In genomic region chr17:42673266-42673884, GRCh38 we compare ENCODE assay signal across 2 cellular contexts.
A peak's percentile ranks its signal among the peaks of the same experiment; 100 is the strongest.
TF ChIP-seq lines count a peak whose summit lies in the region.

No MANE protein-coding gene starts in this region.

TF ChIP-seq in HepG2, 621 proteins besides CTCF, POLR2A, EP300 and RAD21:
- no peak for TF ChIP-seq ZNF703 (CRISPR knock-in tag; IDR thresholded peaks at IDR 0.05; ENCODE audit: borderline replicate concordance)
- no peak for TF ChIP-seq ZMYM3 (CRISPR knock-in tag; IDR thresholded peaks at IDR 0.05)
- TF ChIP-seq ZNF383 (CRISPR knock-in tag; IDR thresholded peaks at IDR 0.05; ENCODE audit: borderline replicate concordance), result no peak
- 0 out of 2 replicates have a peak, but pooled peaks have one; percentile 47 for TF ChIP-seq SALL2 (CRISPR knock-in tag; IDR thresholded peaks at IDR 0.05)
- TF ChIP-seq DNMT3B (CRISPR knock-in tag; conservative IDR thresholded peaks at IDR 0.05), result no peak
- TF ChIP-seq ZNF598 (CRISPR knock-in tag; IDR thresholded peaks at IDR 0.05; ENCODE audit: borderline replicate concordance), result no peak
- TF ChIP-seq ZNF44 (CRISPR knock-in tag; IDR thresholded peaks at IDR 0.05), result no peak
- TF ChIP-seq AGO2 (optimal IDR thresholded peaks at IDR 0.05; ENCODE audit: low read depth, low read length), result peak; percentile 37
- 0 out of 2 replicates have a peak, but pooled peaks have one; percentile 31 for TF ChIP-seq RBFOX2 (IDR thresholded peaks at IDR 0.05; ENCODE audit: low read depth, low read length)
- no peak for TF ChIP-seq ATF7 (IDR thresholded peaks at IDR 0.05)
- 0 out of 2 replicates have a peak, but pooled peaks have one; percentile 28 for TF ChIP-seq ATF7 (CRISPR knock-in tag; IDR thresholded peaks at IDR 0.05)
- TF ChIP-seq MIER2 (CRISPR knock-in tag; IDR thresholded peaks at IDR 0.05), result no peak
- no peak for TF ChIP-seq MTA1 (CRISPR knock-in tag; IDR thresholded peaks at IDR 0.05; ENCODE audit: borderline replicate concordance)
- no peak for TF ChIP-seq NONO (IDR thresholded peaks at IDR 0.05)
- TF ChIP-seq NONO (CRISPR knock-in tag; conservative IDR thresholded peaks at IDR 0.05), result 0 out of 2 replicates have a peak, but pooled peaks have one; percentile 18

TF ChIP-seq in WTC11, 78 proteins besides CTCF, POLR2A, EP300 and RAD21:
- TF ChIP-seq ATF2 (CRISPR knock-in tag; IDR thresholded peaks at IDR 0.05; ENCODE audit: borderline replicate concordance, low read depth) (no peak), ZNF425 (CRISPR knock-in tag; conservative IDR thresholded peaks at IDR 0.05) (no peak), FOXP4 (CRISPR knock-in tag; IDR thresholded peaks at IDR 0.05) (no peak), JUN (CRISPR knock-in tag; IDR thresholded peaks at IDR 0.05) (no peak), MAX (CRISPR knock-in tag; IDR thresholded peaks at IDR 0.05) (no peak), NR1H2 (CRISPR knock-in tag; IDR thresholded peaks at IDR 0.05) (no peak), EMX1 (CRISPR knock-in tag; IDR thresholded peaks at IDR 0.05) (no peak), ZMAT4 (CRISPR knock-in tag; IDR thresholded peaks at IDR 0.05) (no peak), NR2C2 (CRISPR knock-in tag; IDR thresholded peaks at IDR 0.05) (no peak), ZNF317 (CRISPR knock-in tag; IDR thresholded peaks at IDR 0.05; ENCODE audit: borderline replicate concordance, low read depth) (no peak), NR3C1 (CRISPR knock-in tag; conservative IDR thresholded peaks at IDR 0.05; ENCODE audit: low read depth) (no peak), HMGA2 (CRISPR knock-in tag; IDR thresholded peaks at IDR 0.05) (no peak), SOX15 (CRISPR knock-in tag; IDR thresholded peaks at IDR 0.05) (no peak), SMAD3 (CRISPR knock-in tag; IDR thresholded peaks at IDR 0.05; ENCODE audit: borderline replicate concordance) (no peak), ATF6 (CRISPR knock-in tag; IDR thresholded peaks at IDR 0.05) (no peak)
